1 cellular context compared by ENCODE assay signal in the genomic region with DNA sequence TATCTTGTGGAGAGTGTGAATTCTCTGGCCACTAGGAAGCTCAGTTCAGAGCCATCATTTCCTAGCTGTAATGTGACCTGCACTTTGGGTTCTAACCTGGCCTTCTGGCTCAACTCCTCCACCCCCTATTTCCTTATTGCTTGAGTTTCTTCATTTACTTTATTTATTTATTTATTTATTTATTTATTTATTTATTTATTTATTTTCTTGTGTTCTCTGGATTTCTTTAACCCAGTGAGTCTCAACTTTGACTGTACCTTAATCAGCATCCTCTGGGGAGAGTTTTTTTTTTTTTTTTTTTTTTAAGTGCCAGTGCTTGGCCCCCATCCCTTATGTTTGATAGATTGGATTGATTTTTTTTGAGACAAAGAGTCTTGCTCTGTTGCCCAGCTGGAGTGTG.
TF ChIP-seq lines count a peak whose summit lies in the region.

No MANE protein-coding gene starts in this region.

TF ChIP-seq in WTC11, 78 proteins besides CTCF, POLR2A, EP300 and RAD21 (continued from another document):
- TF ChIP-seq, protein P1, sequence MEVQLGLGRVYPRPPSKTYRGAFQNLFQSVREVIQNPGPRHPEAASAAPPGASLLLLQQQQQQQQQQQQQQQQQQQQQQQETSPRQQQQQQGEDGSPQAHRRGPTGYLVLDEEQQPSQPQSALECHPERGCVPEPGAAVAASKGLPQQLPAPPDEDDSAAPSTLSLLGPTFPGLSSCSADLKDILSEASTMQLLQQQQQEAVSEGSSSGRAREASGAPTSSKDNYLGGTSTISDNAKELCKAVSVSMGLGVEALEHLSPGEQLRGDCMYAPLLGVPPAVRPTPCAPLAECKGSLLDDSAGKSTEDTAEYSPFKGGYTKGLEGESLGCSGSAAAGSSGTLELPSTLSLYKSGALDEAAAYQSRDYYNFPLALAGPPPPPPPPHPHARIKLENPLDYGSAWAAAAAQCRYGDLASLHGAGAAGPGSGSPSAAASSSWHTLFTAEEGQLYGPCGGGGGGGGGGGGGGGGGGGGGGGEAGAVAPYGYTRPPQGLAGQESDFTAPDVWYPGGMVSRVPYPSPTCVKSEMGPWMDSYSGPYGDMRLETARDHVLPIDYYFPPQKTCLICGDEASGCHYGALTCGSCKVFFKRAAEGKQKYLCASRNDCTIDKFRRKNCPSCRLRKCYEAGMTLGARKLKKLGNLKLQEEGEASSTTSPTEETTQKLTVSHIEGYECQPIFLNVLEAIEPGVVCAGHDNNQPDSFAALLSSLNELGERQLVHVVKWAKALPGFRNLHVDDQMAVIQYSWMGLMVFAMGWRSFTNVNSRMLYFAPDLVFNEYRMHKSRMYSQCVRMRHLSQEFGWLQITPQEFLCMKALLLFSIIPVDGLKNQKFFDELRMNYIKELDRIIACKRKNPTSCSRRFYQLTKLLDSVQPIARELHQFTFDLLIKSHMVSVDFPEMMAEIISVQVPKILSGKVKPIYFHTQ (CRISPR knock-in tag; IDR thresholded peaks at IDR 0.05): no peak
- TF ChIP-seq ELF4 (CRISPR knock-in tag; IDR thresholded peaks at IDR 0.05; ENCODE audit: low read depth) (no peak), FOXP1 (CRISPR knock-in tag; IDR thresholded peaks at IDR 0.05; ENCODE audit: borderline replicate concordance) (no peak), ZNF396 (CRISPR knock-in tag; IDR thresholded peaks at IDR 0.05; ENCODE audit: borderline replicate concordance) (no peak)
- TF ChIP-seq, protein P2, sequence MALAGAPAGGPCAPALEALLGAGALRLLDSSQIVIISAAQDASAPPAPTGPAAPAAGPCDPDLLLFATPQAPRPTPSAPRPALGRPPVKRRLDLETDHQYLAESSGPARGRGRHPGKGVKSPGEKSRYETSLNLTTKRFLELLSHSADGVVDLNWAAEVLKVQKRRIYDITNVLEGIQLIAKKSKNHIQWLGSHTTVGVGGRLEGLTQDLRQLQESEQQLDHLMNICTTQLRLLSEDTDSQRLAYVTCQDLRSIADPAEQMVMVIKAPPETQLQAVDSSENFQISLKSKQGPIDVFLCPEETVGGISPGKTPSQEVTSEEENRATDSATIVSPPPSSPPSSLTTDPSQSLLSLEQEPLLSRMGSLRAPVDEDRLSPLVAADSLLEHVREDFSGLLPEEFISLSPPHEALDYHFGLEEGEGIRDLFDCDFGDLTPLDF (CRISPR knock-in tag; IDR thresholded peaks at IDR 0.05): no peak
- TF ChIP-seq, protein P3, sequence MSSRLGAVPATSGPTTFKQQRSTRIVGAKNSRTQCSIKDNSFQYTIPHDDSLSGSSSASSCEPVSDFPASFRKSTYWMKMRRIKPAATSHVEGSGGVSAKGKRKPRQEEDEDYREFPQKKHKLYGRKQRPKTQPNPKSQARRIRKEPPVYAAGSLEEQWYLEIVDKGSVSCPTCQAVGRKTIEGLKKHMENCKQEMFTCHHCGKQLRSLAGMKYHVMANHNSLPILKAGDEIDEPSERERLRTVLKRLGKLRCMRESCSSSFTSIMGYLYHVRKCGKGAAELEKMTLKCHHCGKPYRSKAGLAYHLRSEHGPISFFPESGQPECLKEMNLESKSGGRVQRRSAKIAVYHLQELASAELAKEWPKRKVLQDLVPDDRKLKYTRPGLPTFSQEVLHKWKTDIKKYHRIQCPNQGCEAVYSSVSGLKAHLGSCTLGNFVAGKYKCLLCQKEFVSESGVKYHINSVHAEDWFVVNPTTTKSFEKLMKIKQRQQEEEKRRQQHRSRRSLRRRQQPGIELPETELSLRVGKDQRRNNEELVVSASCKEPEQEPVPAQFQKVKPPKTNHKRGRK (CRISPR knock-in tag; IDR thresholded peaks at IDR 0.05; ENCODE audit: borderline replicate concordance): no peak
- TF ChIP-seq, protein P4, sequence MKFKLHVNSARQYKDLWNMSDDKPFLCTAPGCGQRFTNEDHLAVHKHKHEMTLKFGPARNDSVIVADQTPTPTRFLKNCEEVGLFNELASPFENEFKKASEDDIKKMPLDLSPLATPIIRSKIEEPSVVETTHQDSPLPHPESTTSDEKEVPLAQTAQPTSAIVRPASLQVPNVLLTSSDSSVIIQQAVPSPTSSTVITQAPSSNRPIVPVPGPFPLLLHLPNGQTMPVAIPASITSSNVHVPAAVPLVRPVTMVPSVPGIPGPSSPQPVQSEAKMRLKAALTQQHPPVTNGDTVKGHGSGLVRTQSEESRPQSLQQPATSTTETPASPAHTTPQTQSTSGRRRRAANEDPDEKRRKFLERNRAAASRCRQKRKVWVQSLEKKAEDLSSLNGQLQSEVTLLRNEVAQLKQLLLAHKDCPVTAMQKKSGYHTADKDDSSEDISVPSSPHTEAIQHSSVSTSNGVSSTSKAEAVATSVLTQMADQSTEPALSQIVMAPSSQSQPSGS (CRISPR knock-in tag; IDR thresholded peaks at IDR 0.05; ENCODE audit: borderline replicate concordance, low read depth): no peak
